Comparison of ENCODE assay signal across 28 cellular contexts in the genomic region with DNA sequence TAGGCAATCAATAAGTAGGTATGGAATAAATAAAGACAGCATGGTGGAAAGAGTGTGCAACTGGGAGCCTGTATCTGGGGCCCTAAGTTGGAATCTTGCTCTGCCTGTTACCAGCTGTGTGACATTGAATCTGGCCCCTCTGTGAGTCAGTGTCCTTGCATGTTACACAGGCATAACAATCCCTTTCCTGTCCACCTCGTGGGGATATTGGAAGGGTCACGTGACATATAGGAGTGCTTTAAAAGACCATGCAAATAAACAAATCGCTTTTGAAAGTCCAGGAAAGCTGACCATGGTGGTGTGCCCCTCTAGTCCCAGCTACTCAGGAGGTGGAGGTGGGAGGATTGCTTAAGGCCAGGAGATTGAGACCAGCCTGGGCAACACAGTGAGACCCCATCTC.
"Had no signal": no experiment of that assay in that cellular context is flagged by ENCODE, and none has a peak within 500 bp of the region (broad histone marks: within the 10 kb centered on the region; RNA-seq: fewer than 3 reads in every experiment).

No MANE protein-coding gene starts in this region.

- H3K9me3 Mint-ChIP-seq: activated naive CD4-positive, alpha-beta T cell treated with anti-CD3 and anti-CD28 coated beads, Interleukin-2, amount 10 ng/mL, durations not matched to agents 7 days and 5 days; activated naive CD8-positive, alpha-beta T cell treated with anti-CD3 and anti-CD28 coated beads, Interleukin-2, amount 10 ng/mL, durations not matched to agents 7 days and 5 days; activated T-cell treated with anti-CD3 and anti-CD28 coated beads, Interleukin-2, amount 50 U/mL, for 4 hours; WTC11 had no signal

- DNase-seq: activated CD4-positive, alpha-beta T cell treated with anti-CD3 and anti-CD28 coated beads for 48 hours; activated CD4-positive, alpha-beta T cell treated with anti-CD3 and anti-CD28 coated beads, Interleukin-2, amount 50 U/mL, for 4 hours; activated CD4-positive, CD25-positive, alpha-beta regulatory T cell treated with anti-CD3 and anti-CD28 coated beads, Interleukin-2, amount 50 U/mL, for 72 hours; activated CD8-positive, alpha-beta memory T cell treated with anti-CD3 and anti-CD28 coated beads, Interleukin-2, amount 10 ng/mL, durations not matched to agents 7 days and 5 days; activated CD8-positive, alpha-beta T cell treated with anti-CD3 and anti-CD28 coated beads, Interleukin-2, amount 10 ng/mL, durations not matched to agents 7 days and 5 days; activated effector memory CD4-positive, alpha-beta T cell treated with anti-CD3 and anti-CD28 coated beads, Interleukin-2, amount 50 U/mL, for 16 hours; activated naive CD4-positive, alpha-beta T cell treated with anti-CD3 and anti-CD28 coated beads, Interleukin-2, amount 10 ng/mL, durations not matched to agents 7 days and 5 days; activated naive CD8-positive, alpha-beta T cell treated with anti-CD3 and anti-CD28 coated beads, Interleukin-2, amount 10 ng/mL, durations not matched to agents 7 days and 5 days; activated T-cell treated with anti-CD3 and anti-CD28 coated beads, Interleukin-2, amount 50 U/mL, for 4 hours; anterior cingulate cortex; cerebellar nuclear complex; NCI-H1092; NCI-H1417 treated with DMSO at 0.1 percent for 48 hours; NCI-H1694; NCI-H2029; NCI-H2107; NCI-H345; NCI-H510A; NCI-H69; NK-92 treated with Interleukin-12 subunit alpha and Interleukin-12 subunit beta, amount 100 ng/mL, for 24 hours; OCI-M1; SHP77 treated with DMSO at 0.1 percent for 48 hours; T-helper 17 cell; T-helper 9 cell had no signal

- H3K27ac Mint-ChIP-seq: activated CD8-positive, alpha-beta memory T cell treated with anti-CD3 and anti-CD28 coated beads, Interleukin-2, amount 10 ng/mL, durations not matched to agents 7 days and 5 days; activated CD8-positive, alpha-beta T cell treated with anti-CD3 and anti-CD28 coated beads, Interleukin-2, amount 10 ng/mL, durations not matched to agents 7 days and 5 days; activated naive CD4-positive, alpha-beta T cell treated with anti-CD3 and anti-CD28 coated beads, Interleukin-2, amount 10 ng/mL, durations not matched to agents 7 days and 5 days; activated naive CD8-positive, alpha-beta T cell treated with anti-CD3 and anti-CD28 coated beads, Interleukin-2, amount 10 ng/mL, durations not matched to agents 7 days and 5 days; T-helper 17 cell; WTC11 had no signal

- H3K9me3 ChIP-seq: adrenal gland had no signal

- H3K4me3 ChIP-seq: adrenal gland had no signal

- ATAC-seq: activated CD8-positive, alpha-beta memory T cell treated with anti-CD3 and anti-CD28 coated beads, Interleukin-2, amount 10 ng/mL, durations not matched to agents 7 days and 5 days; activated CD8-positive, alpha-beta T cell treated with anti-CD3 and anti-CD28 coated beads, Interleukin-2, amount 10 ng/mL, durations not matched to agents 7 days and 5 days; activated T-cell treated with anti-CD3 and anti-CD28 coated beads, Interleukin-2, amount 50 U/mL, for 4 hours; Panc1; T-helper 17 cell; WTC11 had no signal

- H3K36me3 ChIP-seq: adrenal gland had no signal

- H3K27ac ChIP-seq: adrenal gland had no signal

- H3K36me3 Mint-ChIP-seq: activated CD8-positive, alpha-beta memory T cell treated with anti-CD3 and anti-CD28 coated beads, Interleukin-2, amount 10 ng/mL, durations not matched to agents 7 days and 5 days; activated naive CD4-positive, alpha-beta T cell treated with anti-CD3 and anti-CD28 coated beads, Interleukin-2, amount 10 ng/mL, durations not matched to agents 7 days and 5 days; activated naive CD8-positive, alpha-beta T cell treated with anti-CD3 and anti-CD28 coated beads, Interleukin-2, amount 10 ng/mL, durations not matched to agents 7 days and 5 days; WTC11 had no signal

- H3K4me3 Mint-ChIP-seq: activated CD8-positive, alpha-beta memory T cell treated with anti-CD3 and anti-CD28 coated beads, Interleukin-2, amount 10 ng/mL, durations not matched to agents 7 days and 5 days; activated CD8-positive, alpha-beta T cell treated with anti-CD3 and anti-CD28 coated beads, Interleukin-2, amount 10 ng/mL, durations not matched to agents 7 days and 5 days; activated naive CD4-positive, alpha-beta T cell treated with anti-CD3 and anti-CD28 coated beads, Interleukin-2, amount 10 ng/mL, durations not matched to agents 7 days and 5 days; activated naive CD8-positive, alpha-beta T cell treated with anti-CD3 and anti-CD28 coated beads, Interleukin-2, amount 10 ng/mL, durations not matched to agents 7 days and 5 days; activated T-cell treated with anti-CD3 and anti-CD28 coated beads, Interleukin-2, amount 50 U/mL, for 4 hours; T-helper 17 cell; WTC11 had no signal

- FAIRE-seq: colon had no signal
